8 cellular contexts compared by ENCODE assay signal in the genomic region with DNA sequence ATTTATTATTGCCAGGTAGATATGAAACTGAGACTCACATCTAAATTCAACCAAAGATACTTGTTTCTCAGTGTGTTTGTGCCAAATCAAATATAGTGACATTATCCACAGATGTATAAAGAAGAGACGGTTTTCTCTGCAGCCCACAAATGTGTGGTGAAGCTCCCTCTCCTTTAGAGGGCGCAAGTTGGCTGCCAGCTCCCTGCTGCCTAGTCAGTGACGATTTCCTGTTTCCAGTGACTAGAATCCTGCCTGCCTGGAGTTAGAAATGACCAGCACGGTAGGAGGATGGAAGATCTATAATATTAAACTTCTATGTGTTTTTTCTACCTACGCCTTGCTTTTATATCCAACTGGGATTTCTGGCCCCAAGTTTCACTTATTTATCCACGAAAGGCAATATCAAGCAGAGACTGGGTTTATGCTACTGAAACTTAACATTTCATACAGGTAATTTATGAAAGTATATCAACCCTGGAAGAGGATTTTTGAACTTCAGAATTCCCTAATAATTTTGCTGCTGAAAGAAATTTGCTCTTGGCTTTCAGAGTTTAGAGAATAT.
DNase-seq lines count a peak whose midpoint lies in the region; ATAC-seq, FAIRE-seq and TF ChIP-seq lines count a peak whose summit lies in the region.

No MANE protein-coding gene starts in this region.

- H3K27me3 ChIP-seq in small intestine (ENCODE audit: control insufficient read depth in 2 of 2, insufficient read depth in 2 of 2, low read length in 2 of 2): no peaks in the 10 kb centered on the region

- TF ChIP-seq CTCF in GM10266 (IDR thresholded peaks at IDR 0.05; ENCODE audit: control insufficient read depth, insufficient read depth, low read depth, missing control alignments): peak; percentile 39
- peak; percentile 55 to 65 for TF ChIP-seq CTCF in brain (conservative IDR thresholded peaks at IDR 0.05)

- 34 to 45% (median 35%) methylated on average over 6 of the region's 6 CpGs for WGBS in small intestine, 3 donors

- H3K36me3 ChIP-seq in small intestine (ENCODE audit: control insufficient read depth in 2 of 2, insufficient read depth in 2 of 2, low read length in 2 of 2): no peaks in the 10 kb centered on the region

- H3K27ac ChIP-seq in small intestine (ENCODE audit: low read depth in 1 of 2, low read length in 1 of 2): no peak overlapping the region

- ATAC-seq in HG02623 (IDR thresholded peaks at IDR 0.05; ENCODE audit: unreplicated experiment) (peak; percentile 76), HG03439 (IDR thresholded peaks at IDR 0.05; ENCODE audit: unreplicated experiment) (no peak)
- no peak for ATAC-seq in stimulated activated memory B cell treated with anti-CD40 and anti-IgM and Interleukin-4, amounts not matched to agents 10 μg/mL and 1 μg/mL and 100 μg/mL, for 72 hours

- H3K4me3 Mint-ChIP-seq in brain: peak overlapping the region in 4 of 5 experiments; percentile 43 to 62 (median 55)
- H3K4me3 Mint-ChIP-seq in stimulated activated memory B cell treated with anti-CD40 and anti-IgM and Interleukin-4, amounts not matched to agents 10 μg/mL and 1 μg/mL and 100 μg/mL, for 72 hours: no peak overlapping the region

- no peaks in the 10 kb centered on the region for H3K9me3 ChIP-seq in small intestine (ENCODE audit: control insufficient read depth, low read depth)

- no peak overlapping the region for H3K4me3 ChIP-seq in small intestine (ENCODE audit: low read depth in 1 of 2, low read length in 2 of 2)

- peaks cover 3% of the 10 kb centered on the region for H3K4me1 Mint-ChIP-seq in brain
- H3K4me1 Mint-ChIP-seq in stimulated activated memory B cell treated with anti-CD40 and anti-IgM and Interleukin-4, amounts not matched to agents 10 μg/mL and 1 μg/mL and 100 μg/mL, for 72 hours: no peaks in the 10 kb centered on the region

- peaks cover 3% of the 10 kb centered on the region for H3K27me3 Mint-ChIP-seq in brain
- H3K27me3 Mint-ChIP-seq in stimulated activated memory B cell treated with anti-CD40 and anti-IgM and Interleukin-4, amounts not matched to agents 10 μg/mL and 1 μg/mL and 100 μg/mL, for 72 hours: no peaks in the 10 kb centered on the region

- FAIRE-seq in small intestine (lab: Jason Lieb, UNC): no peak

- H3K4me1 ChIP-seq in small intestine (ENCODE audit: control insufficient read depth in 2 of 2, insufficient read depth in 1 of 2, low read depth in 1 of 2, low read length in 1 of 2): no peaks in the 10 kb centered on the region

- H3K27ac Mint-ChIP-seq in brain: peak overlapping the region in 4 of 5 experiments; percentile 38 to 59 (median 48)
- H3K27ac Mint-ChIP-seq in stimulated activated memory B cell treated with anti-CD40 and anti-IgM and Interleukin-4, amounts not matched to agents 10 μg/mL and 1 μg/mL and 100 μg/mL, for 72 hours: no peak overlapping the region

- H3K9me3 Mint-ChIP-seq in brain: no peaks in the 10 kb centered on the region
- H3K9me3 Mint-ChIP-seq in stimulated activated memory B cell treated with anti-CD40 and anti-IgM and Interleukin-4, amounts not matched to agents 10 μg/mL and 1 μg/mL and 100 μg/mL, for 72 hours: no peaks in the 10 kb centered on the region

- no peaks in the 10 kb centered on the region for H3K36me3 Mint-ChIP-seq in brain
- H3K36me3 Mint-ChIP-seq in stimulated activated memory B cell treated with anti-CD40 and anti-IgM and Interleukin-4, amounts not matched to agents 10 μg/mL and 1 μg/mL and 100 μg/mL, for 72 hours: no peaks in the 10 kb centered on the region

- DNase-seq in GM10266 (ENCODE audit: extremely low spot score) (peak; percentile 25), NCI-H2227 treated with DMSO at 0.1 percent for 48 hours (lab: John Stamatoyannopoulos, UW) (peak; percentile 18), small intestine (peak; percentile 16), GM03348 (ENCODE audit: low spot score) (no peak)
